Comparison of ENCODE assay signal across 10 cellular contexts in the genomic region with DNA sequence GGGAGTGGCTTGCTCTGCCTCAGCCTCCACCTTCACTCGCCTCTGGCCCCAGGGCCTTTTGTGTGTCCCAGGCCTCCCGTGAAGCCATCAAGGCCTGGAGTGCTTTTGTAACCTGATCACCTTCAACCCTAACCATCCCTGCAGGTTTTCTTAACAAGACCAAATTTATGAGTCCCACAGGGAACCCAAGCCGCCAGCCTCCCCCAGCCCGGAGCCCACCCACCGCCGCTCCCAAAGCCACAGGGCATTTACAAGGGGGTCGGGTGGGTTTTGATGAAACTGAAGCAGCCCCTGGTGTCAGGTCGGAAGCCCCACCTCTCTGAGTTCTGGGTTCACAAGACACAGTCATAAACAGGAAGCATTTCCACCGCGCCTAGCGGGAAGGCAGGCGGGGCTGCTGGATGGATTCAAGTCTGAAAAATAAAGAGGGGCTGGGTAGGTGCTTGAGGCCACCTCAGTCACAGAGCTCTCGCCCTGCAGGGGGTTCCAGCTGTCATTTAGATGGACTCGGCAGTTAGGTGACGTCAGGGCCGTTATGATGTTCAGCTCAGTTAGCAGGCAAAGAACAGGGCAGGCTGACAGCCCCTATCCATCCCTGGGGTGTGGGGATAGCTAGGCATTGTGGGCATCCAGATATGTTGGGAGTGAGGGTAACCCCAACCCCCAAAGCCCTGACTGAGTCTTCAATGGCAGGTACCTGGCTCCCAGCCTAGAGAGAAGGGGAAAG.
DNase-seq lines count a peak whose midpoint lies in the region; ATAC-seq, FAIRE-seq and TF ChIP-seq lines count a peak whose summit lies in the region.
"Had no signal": no experiment of that assay in that cellular context is flagged by ENCODE, and none has a peak within 500 bp of the region (broad histone marks: within the 10 kb centered on the region; RNA-seq: fewer than 3 reads in every experiment).

No MANE protein-coding gene starts in this region.

- H3K27me3 Mint-ChIP-seq in T-cell (peaks cover 0 to 6% of the 10 kb centered on the region in 2 donors), type B pancreatic cell (no peaks in the 10 kb centered on the region)

- no peaks in the 10 kb centered on the region for H3K36me3 Mint-ChIP-seq in T-cell
- peaks cover 5% of the 10 kb centered on the region for H3K36me3 Mint-ChIP-seq in type B pancreatic cell

- no peak for FAIRE-seq in endothelial cell of umbilical vein (lab: Jason Lieb, UNC)
- FAIRE-seq: keratinocyte had no signal

- TF ChIP-seq CTCF in heart right ventricle (IDR thresholded peaks at IDR 0.05) (no peak), endothelial cell of umbilical vein (IDR thresholded peaks at IDR 0.05; ENCODE audit: extremely low read depth in 1 of 2, insufficient read depth in 1 of 2, low read depth in 1 of 2, low read length in 2 of 2) (no peak), type B pancreatic cell (conservative IDR thresholded peaks at IDR 0.05) (no peak)

- TF ChIP-seq POLR2A in endothelial cell of umbilical vein (IDR thresholded peaks at IDR 0.05; ENCODE audit: low read depth, low read length): no peak

- no peaks in the 10 kb centered on the region for H4K20me1 ChIP-seq in endothelial cell of umbilical vein (replicated peaks; ENCODE audit: control insufficient read depth, extremely low read depth, insufficient read depth, low read length)

- H3K9me3 Mint-ChIP-seq in T-cell (peaks cover 6 to 9% (median 7%) of the 10 kb centered on the region in 3 donors), type B pancreatic cell (peaks cover 14% of the 10 kb centered on the region)

- POLR2A ChIA-PET in T-cell (lab: Charles Lee) (interaction anchor here in 1 of 2 donors (0.6 kb wide), 1 partner anchor 497 kb away, joined by 3 read pairs; no protein-coding TSS in a partner anchor), endothelial cell of umbilical vein (lab: Charles Lee) (no interaction called here)

- dilution Hi-C loops in endothelial cell of umbilical vein (cut with MboI; ENCODE audit: extremely low pct_ligation_motif_present, low sequenced_read_pairs): no loop called here

- no peaks in the 10 kb centered on the region for H3K36me3 ChIP-seq in heart right ventricle
- no peaks in the 10 kb centered on the region for H3K36me3 ChIP-seq in endothelial cell of umbilical vein (ENCODE audit: control insufficient read depth in 2 of 2, extremely low read depth in 1 of 2, insufficient read depth in 2 of 2, low read length in 2 of 2)
- no peaks in the 10 kb centered on the region for H3K36me3 ChIP-seq in aorta (ENCODE audit: control insufficient read depth in 1 of 2, insufficient read depth in 2 of 2, low read length in 1 of 2)

- intact Hi-C loops in heart right ventricle (cut with DNase I) (no loop called here), Right ventricle myocardium superior (cut with DNase I) (no loop called here), endothelial cell of umbilical vein (cut with micrococcal nuclease) (no loop called here), aorta (cut with DNase I) (no loop called here)

- no TSS peak for BruUV-seq in endothelial cell of umbilical vein (replicated peaks; lab: Mats Ljungman, UMichigan)

- H3K79me2 ChIP-seq in endothelial cell of umbilical vein (ENCODE audit: control insufficient read depth, insufficient read depth, low read length): no peaks in the 10 kb centered on the region

- ATAC-seq in heart right ventricle (peak in 7 of 8 donors; percentile 41 to 72 (median 59)), Right ventricle myocardium superior (ENCODE audit: poor library complexity) (no peak), T-cell (replicated peaks in 1 of 4) (peak; percentile 66 to 93 (median 80)), aorta (ENCODE audit: low FRiP score) (no peak)

- no peaks in the 10 kb centered on the region for H3K9me1 ChIP-seq in endothelial cell of umbilical vein (replicated peaks; ENCODE audit: control insufficient read depth, extremely low read depth, insufficient read depth, low read length)

- peak overlapping the region; percentile 62 for H2AFZ ChIP-seq in endothelial cell of umbilical vein (ENCODE audit: low read depth, low read length)

- H3K9ac ChIP-seq in endothelial cell of umbilical vein (replicated peaks; ENCODE audit: extremely low read depth, insufficient read depth, low read length): no peak overlapping the region

- H3K4me3 Mint-ChIP-seq in T-cell: peak overlapping the region in 2 of 3 donors; percentile 28 to 58
- H3K4me3 Mint-ChIP-seq in type B pancreatic cell: peak overlapping the region; percentile 34

- DNase-seq in heart right ventricle: peak in 1 of 2 donors; percentile 10
- DNase-seq in Right ventricle myocardium superior: no peak
- DNase-seq in T-cell: peak in 31 of 34 experiments; percentile 2 to 58 (median 23)
- DNase-seq in endothelial cell of umbilical vein (ENCODE audit: low read depth, low spot score): peak; percentile 33
- DNase-seq in type B pancreatic cell (ENCODE audit: extremely low spot score, unreplicated experiment): no peak
- no peak for DNase-seq in aorta
- DNase-seq in COLO829 (ENCODE audit: low spot score): no peak
- no peak for DNase-seq in NOMO-1 treated with dmso at 0.1 percent for 144 hours (lab: John Stamatoyannopoulos, UW; ENCODE audit: unreplicated experiment)
- DNase-seq: NCI-H1048 had no signal

- H3K27me3 ChIP-seq in heart right ventricle (peaks cover 0 to 18% (median 0%) of the 10 kb centered on the region in 7 donors), endothelial cell of umbilical vein (ENCODE audit: control insufficient read depth in 2 of 2, insufficient read depth in 2 of 2, low read length in 2 of 2) (no peaks in the 10 kb centered on the region), aorta (ENCODE audit: control insufficient read depth in 1 of 2, insufficient read depth in 2 of 2, low read length in 1 of 2) (no peaks in the 10 kb centered on the region)

- H3K9me3 ChIP-seq in heart right ventricle: peaks cover 0 to 20% (median 0%) of the 10 kb centered on the region in 11 donors
- H3K9me3 ChIP-seq in endothelial cell of umbilical vein (replicated peaks; ENCODE audit: control insufficient read depth, insufficient read depth, low read length): no peaks in the 10 kb centered on the region
- H3K9me3 ChIP-seq in aorta (ENCODE audit: control insufficient read depth, low read length): no peaks in the 10 kb centered on the region

- CTCF ChIA-PET in T-cell (lab: Charles Lee) (interaction anchor here in 1 of 2 donors (0.6 kb wide), 1 partner anchor 18 kb away, joined by 5 read pairs; no protein-coding TSS in a partner anchor), endothelial cell of umbilical vein (lab: Charles Lee) (interaction anchor here (1.5 kb wide), 1 partner anchor 44 kb away, joined by 4 read pairs; no protein-coding TSS in a partner anchor)

- H3K4me3 ChIP-seq in heart right ventricle: no peak overlapping the region
- no peak overlapping the region for H3K4me3 ChIP-seq in endothelial cell of umbilical vein (replicated peaks in 1 of 3; ENCODE audit: insufficient read depth in 1 of 3, low read depth in 1 of 3, low read length in 3 of 3)
- no peak overlapping the region for H3K4me3 ChIP-seq in aorta (ENCODE audit: low read length in 2 of 2)

- H3K4me1 ChIP-seq in heart right ventricle: peaks cover 0 to 10% (median 0%) of the 10 kb centered on the region in 9 donors
- peaks cover 20% of the 10 kb centered on the region for H3K4me1 ChIP-seq in endothelial cell of umbilical vein (ENCODE audit: control insufficient read depth, extremely low read depth, insufficient read depth, low read length)
- H3K4me1 ChIP-seq in aorta (ENCODE audit: control insufficient read depth in 1 of 2, insufficient read depth in 2 of 2, low read length in 2 of 2): no peaks in the 10 kb centered on the region

- H3K4me2 ChIP-seq in endothelial cell of umbilical vein (ENCODE audit: insufficient read depth, low read length): peak overlapping the region; percentile 60

- H3K4me1 Mint-ChIP-seq in T-cell: peaks cover 18 to 28% (median 25%) of the 10 kb centered on the region in 3 donors
- peaks cover 12% of the 10 kb centered on the region for H3K4me1 Mint-ChIP-seq in type B pancreatic cell (ENCODE audit: unreplicated experiment)

- H3K27ac ChIP-seq in heart right ventricle (peak overlapping the region; percentile 6 to 75 (median 54)), endothelial cell of umbilical vein (ENCODE audit: insufficient read depth, low read depth, low read length) (peak overlapping the region; percentile 5), aorta (ENCODE audit: low read depth in 1 of 2, low read length in 2 of 2) (no peak overlapping the region)

- WGBS in heart right ventricle, 2 donors: 55 to 71% methylated on average over 16 of the region's 16 CpGs
- WGBS in aorta, 2 donors: 54 to 89% methylated on average over 16 of the region's 16 CpGs

- peak overlapping the region; percentile 82 to 83 for H3K27ac Mint-ChIP-seq in T-cell
- H3K27ac Mint-ChIP-seq in type B pancreatic cell: no peak overlapping the region

TF ChIP-seq in endothelial cell of umbilical vein, 7 proteins besides CTCF, POLR2A, EP300 and RAD21:
- TF ChIP-seq MYC (IDR thresholded peaks at IDR 0.05; ENCODE audit: low read depth, low read length): no peak
- TF ChIP-seq GATA2 (IDR thresholded peaks at IDR 0.05; ENCODE audit: insufficient read depth, insufficient read length, low read depth, low read length): no peak
- TF ChIP-seq EZH2 (IDR thresholded peaks at IDR 0.05; ENCODE audit: borderline replicate concordance, low read depth, low read length, severe bottlenecking): no peak
- no peak for TF ChIP-seq POLR2AphosphoS5 (IDR thresholded peaks at IDR 0.05; ENCODE audit: insufficient read depth, low read depth, low read length)
- no peak for TF ChIP-seq FOS (IDR thresholded peaks at IDR 0.05; ENCODE audit: borderline replicate concordance, insufficient read depth, low read length)
- no peak for TF ChIP-seq JUN (IDR thresholded peaks at IDR 0.05; ENCODE audit: borderline replicate concordance, insufficient read depth, insufficient read length, low read depth)
- TF ChIP-seq, protein P1, sequence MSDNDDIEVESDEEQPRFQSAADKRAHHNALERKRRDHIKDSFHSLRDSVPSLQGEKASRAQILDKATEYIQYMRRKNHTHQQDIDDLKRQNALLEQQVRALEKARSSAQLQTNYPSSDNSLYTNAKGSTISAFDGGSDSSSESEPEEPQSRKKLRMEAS (IDR thresholded peaks at IDR 0.05; ENCODE audit: insufficient read depth, insufficient read length): no peak

Comparison
In these comparisons a context has a peak if more than half of its experiments do, and no peak if none do; other contexts are left out.
1. ATAC-seq: peak in heart right ventricle (7 of 8) and T-cell (4 of 4); none in Right ventricle myocardium superior (single experiment) and aorta (single experiment).
2. DNase-seq: peak in T-cell (31 of 34) and endothelial cell of umbilical vein (single experiment); none in Right ventricle myocardium superior (single experiment), type B pancreatic cell (single experiment), aorta (0 of 2), COLO829 (single experiment) and NOMO-1 treated with dmso at 0.1 percent for 144 hours (single experiment).
3. H3K27ac ChIP-seq: peak in heart right ventricle (10 of 10) and endothelial cell of umbilical vein (single experiment); none in aorta (0 of 2).